Comparison of ENCODE assay signal across 23 cellular contexts in the genomic region with DNA sequence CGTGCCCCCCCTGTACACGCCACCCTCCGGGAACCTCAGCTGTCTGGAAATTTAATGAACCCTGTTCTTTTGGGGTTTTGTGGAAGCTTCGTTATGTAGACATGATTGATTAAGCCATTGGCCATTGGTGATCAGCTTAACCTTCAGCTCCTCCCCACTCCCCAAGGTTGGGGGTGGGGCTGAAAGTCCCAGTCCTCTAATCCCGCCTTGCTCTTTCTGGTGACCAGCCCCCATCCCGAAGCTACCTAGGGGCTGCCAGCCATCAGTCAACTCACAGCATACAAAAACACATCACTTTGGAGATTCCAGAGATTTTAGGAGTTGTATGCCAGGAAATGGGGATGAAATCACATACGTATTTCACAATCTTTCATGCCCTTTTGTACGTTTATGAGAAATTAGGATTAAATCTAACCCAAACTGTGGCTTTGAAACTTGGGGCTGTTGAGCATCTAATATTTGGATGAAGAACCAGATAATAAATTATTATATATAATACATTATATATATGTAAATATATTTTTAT.
"Had no signal": no experiment of that assay in that cellular context is flagged by ENCODE, and none has a peak within 500 bp of the region (broad histone marks: within the 10 kb centered on the region; RNA-seq: fewer than 3 reads in every experiment).

No MANE protein-coding gene starts in this region.

- H3K36me3 Mint-ChIP-seq: activated naive CD8-positive, alpha-beta T cell; immature natural killer cell; stimulated activated effector memory CD8-positive, alpha-beta T cell treated with anti-CD3 and anti-CD28 coated beads, Interleukin-12 subunit alpha, Interleukin-12 subunit beta, amount 100 ng/mL, for 72 hours; T-cell had no signal

- H3K27ac Mint-ChIP-seq: activated naive CD8-positive, alpha-beta T cell; activated T-cell treated with anti-CD3 and anti-CD28 coated beads, Interleukin-2, amount 50 U/mL, for 24 hours; activated T-helper 2 cell treated with anti-CD3 and anti-CD28 coated beads, Interferon-gamma antibody, Interleukin-2, Interleukin-4, amounts not matched to agents 10 μg/mL and 5 μg/mL and 100 μg/mL, durations not matched to agents 14 hours and 24 hours and 36 hours; immature natural killer cell; nephron; stimulated activated effector memory CD8-positive, alpha-beta T cell treated with anti-CD3 and anti-CD28 coated beads, Interleukin-12 subunit alpha, Interleukin-12 subunit beta, amount 100 ng/mL, for 72 hours; stimulated activated naive CD8-positive, alpha-beta T cell treated with anti-CD3 and anti-CD28 coated beads, Interleukin-15, amount 100 ng/mL, for 72 hours; T-cell; T-helper 2 cell treated with Interferon-gamma antibody and Interleukin-4, amounts not matched to agents 5 μg/mL and 100 μg/mL, for 36 hours had no signal

- H3K4me1 ChIP-seq: adrenal gland, left lung, parathyroid adenoma had no signal

- H2AFZ ChIP-seq: parathyroid adenoma had no signal

- DNase-seq: activated naive CD4-positive, alpha-beta T cell; activated T-cell treated with anti-CD3 and anti-CD28 coated beads, Interleukin-2, amount 50 U/mL, for 24 hours; adrenal gland; endodermal cell; foreskin melanocyte; immature natural killer cell; kidney glomerular epithelial cell; left lung; right cardiac atrium; stimulated activated CD4-positive, alpha-beta T cell treated with anti-CD3 and anti-CD28 coated beads, Interleukin-1b, Interleukin-23, amount 100 ng/mL, for 48 hours; stimulated activated naive CD8-positive, alpha-beta T cell treated with anti-CD3 and anti-CD28 coated beads, Interleukin-15, amount 100 ng/mL, for 72 hours; T-cell had no signal

- H3K4me3 ChIP-seq: adrenal gland, ascending aorta, left lung, skin epidermis, tibial nerve had no signal

- H3K27ac ChIP-seq: adrenal gland, left lung, neutrophil, parathyroid adenoma had no signal

- ATAC-seq: left lung; right cardiac atrium; stimulated activated effector memory CD8-positive, alpha-beta T cell treated with anti-CD3 and anti-CD28 coated beads, Interleukin-12 subunit alpha, Interleukin-12 subunit beta, amount 100 ng/mL, for 72 hours; stimulated activated naive CD8-positive, alpha-beta T cell treated with anti-CD3 and anti-CD28 coated beads, Interleukin-15, amount 100 ng/mL, for 72 hours; T-cell had no signal

- H3K4me1 Mint-ChIP-seq: central memory CD8-positive, alpha-beta T cell; stimulated activated naive CD8-positive, alpha-beta T cell treated with anti-CD3 and anti-CD28 coated beads, Interleukin-15, amount 100 ng/mL, for 72 hours; T-cell had no signal

- H3K27me3 ChIP-seq: adrenal gland, ascending aorta, left lung, tibial nerve had no signal

- H3K36me3 ChIP-seq: adrenal gland, ascending aorta, left lung, neutrophil had no signal

- H3K9me3 Mint-ChIP-seq: activated T-cell treated with anti-CD3 and anti-CD28 coated beads, Interleukin-2, amount 50 U/mL, for 24 hours; activated T-helper 2 cell treated with anti-CD3 and anti-CD28 coated beads, Interferon-gamma antibody, Interleukin-2, Interleukin-4, amounts not matched to agents 10 μg/mL and 5 μg/mL and 100 μg/mL, durations not matched to agents 14 hours and 24 hours and 36 hours; central memory CD8-positive, alpha-beta T cell; endodermal cell; immature natural killer cell; nephron; stimulated activated effector memory CD8-positive, alpha-beta T cell treated with anti-CD3 and anti-CD28 coated beads, Interleukin-12 subunit alpha, Interleukin-12 subunit beta, amount 100 ng/mL, for 72 hours; stimulated activated naive CD8-positive, alpha-beta T cell treated with anti-CD3 and anti-CD28 coated beads, Interleukin-15, amount 100 ng/mL, for 72 hours; T-cell; T-helper 2 cell treated with Interferon-gamma antibody and Interleukin-4, amounts not matched to agents 5 μg/mL and 100 μg/mL, for 36 hours had no signal

- H3K79me2 ChIP-seq: parathyroid adenoma had no signal

- H3K4me3 Mint-ChIP-seq: activated naive CD8-positive, alpha-beta T cell; activated T-cell treated with anti-CD3 and anti-CD28 coated beads, Interleukin-2, amount 50 U/mL, for 24 hours; central memory CD8-positive, alpha-beta T cell; endodermal cell; immature natural killer cell; nephron; stimulated activated effector memory CD8-positive, alpha-beta T cell treated with anti-CD3 and anti-CD28 coated beads, Interleukin-12 subunit alpha, Interleukin-12 subunit beta, amount 100 ng/mL, for 72 hours; stimulated activated naive CD8-positive, alpha-beta T cell treated with anti-CD3 and anti-CD28 coated beads, Interleukin-15, amount 100 ng/mL, for 72 hours; T-cell; T-helper 2 cell treated with Interferon-gamma antibody and Interleukin-4, amounts not matched to agents 5 μg/mL and 100 μg/mL, for 36 hours had no signal

- H3K9ac ChIP-seq: parathyroid adenoma had no signal

- H3K9me3 ChIP-seq: adrenal gland, ascending aorta, left lung, neutrophil, tibial nerve had no signal
